ENCODE assay signal across 10 cellular contexts in genomic region chr4:7323872-7324650, GRCh38.
DNase-seq lines count a peak whose midpoint lies in the region; ATAC-seq and TF ChIP-seq lines count a peak whose summit lies in the region.
"Had no signal": no experiment of that assay in that cellular context is flagged by ENCODE, and none has a peak within 500 bp of the region (broad histone marks: within the 10 kb centered on the region; RNA-seq: fewer than 3 reads in every experiment).

No MANE protein-coding gene starts in this region.

- peaks cover 2 to 19% (median 9%) of the 10 kb centered on the region in 5 donors for H3K9me3 Mint-ChIP-seq in CD8-positive, alpha-beta memory T cell
- peaks cover 4% of the 10 kb centered on the region; the same call in 1 of the 3 replicates for H3K9me3 Mint-ChIP-seq in GM23338

- H3K4me1 ChIP-seq in CD8-positive, alpha-beta memory T cell (ENCODE audit: insufficient read depth, low read length): peaks cover 4% of the 10 kb centered on the region
- H3K4me1 ChIP-seq in GM23338 (ENCODE audit: insufficient read depth) (no peaks in the 10 kb centered on the region), iPS DF 6.9 (ENCODE audit: control insufficient read depth, insufficient read depth, low read length) (peaks cover 6% of the 10 kb centered on the region), HAP-1 (no peaks in the 10 kb centered on the region)

- in situ Hi-C loops in HAP-1 (cut with MboI; ENCODE audit: low sequenced_read_pairs): no loop called here

- H3K4me3 Mint-ChIP-seq in CD8-positive, alpha-beta memory T cell: peak overlapping the region; percentile 27 to 84 (median 66)
- no peak overlapping the region for H3K4me3 Mint-ChIP-seq in GM23338

- H3K27ac ChIP-seq in CD8-positive, alpha-beta memory T cell (ENCODE audit: low read depth, low read length): no peak overlapping the region
- no peak overlapping the region for H3K27ac ChIP-seq in GM23338 (ENCODE audit: low read depth)
- H3K27ac ChIP-seq in iPS DF 6.9 (ENCODE audit: low read length): no peak overlapping the region
- H3K27ac ChIP-seq: thyroid gland had no signal

- no peaks in the 10 kb centered on the region for H3K27me3 ChIP-seq in CD8-positive, alpha-beta memory T cell (ENCODE audit: insufficient read depth, low read length, poor library complexity, severe bottlenecking)
- no peaks in the 10 kb centered on the region for H3K27me3 ChIP-seq in GM23338 (ENCODE audit: insufficient read depth)
- H3K27me3 ChIP-seq in iPS DF 6.9 (ENCODE audit: control insufficient read depth, insufficient read depth, low read length): no peaks in the 10 kb centered on the region
- H3K27me3 ChIP-seq in HAP-1 (ENCODE audit: low read depth): peaks cover 3% of the 10 kb centered on the region; the same call in 1 of the 2 replicates
- H3K27me3 ChIP-seq: thyroid gland had no signal

- WGBS in iPS DF 6.9 (ENCODE audit: insufficient coverage, insufficient read length): no CpG with 5 or more reads among the region's 16 CpGs

- H4K20me1 ChIP-seq in GM23338 (replicated peaks; ENCODE audit: insufficient read depth): no peaks in the 10 kb centered on the region

- POLR2A ChIA-PET in CD8-positive, alpha-beta memory T cell (lab: Charles Lee): no interaction called here

- no peak overlapping the region for H2AFZ ChIP-seq in GM23338

- H3K9me3 ChIP-seq in CD8-positive, alpha-beta memory T cell (ENCODE audit: low read length): no peaks in the 10 kb centered on the region
- H3K9me3 ChIP-seq in iPS DF 6.9 (ENCODE audit: control insufficient read depth, insufficient read depth, low read length): no peaks in the 10 kb centered on the region
- H3K9me3 ChIP-seq in HAP-1: no peaks in the 10 kb centered on the region
- H3K9me3 ChIP-seq: thyroid gland had no signal

- H3K27ac Mint-ChIP-seq in CD8-positive, alpha-beta memory T cell: peak overlapping the region in 6 of 8 donors; percentile 47 to 91 (median 82)
- no peak overlapping the region for H3K27ac Mint-ChIP-seq in GM23338

- H3K9me2 ChIP-seq in GM23338 (ENCODE audit: insufficient read depth): peaks cover 4% of the 10 kb centered on the region; the same call in 1 of the 2 replicates

- no peak overlapping the region for H3K4me2 ChIP-seq in GM23338

- peaks cover 7 to 20% (median 12%) of the 10 kb centered on the region in 3 donors for H3K4me1 Mint-ChIP-seq in CD8-positive, alpha-beta memory T cell
- peaks cover 9% of the 10 kb centered on the region for H3K4me1 Mint-ChIP-seq in GM23338

- H3K4me3 ChIP-seq in CD8-positive, alpha-beta memory T cell (ENCODE audit: low read length): no peak overlapping the region
- H3K4me3 ChIP-seq in GM23338 (no peak overlapping the region), iPS DF 6.9 (ENCODE audit: low read length) (no peak overlapping the region), HAP-1 (no peak overlapping the region)
- H3K4me3 ChIP-seq: lung, thyroid gland had no signal

- H3K79me2 ChIP-seq in GM23338 (replicated peaks; ENCODE audit: insufficient read depth): no peaks in the 10 kb centered on the region

- peak in 1 of 2 experiments; percentile 20; a peak in 1 of 4 replicates for TF ChIP-seq CTCF in GM23338 (conservative IDR thresholded peaks at IDR 0.05; ENCODE audit: low read depth in 2 of 2)

- CTCF ChIA-PET in CD8-positive, alpha-beta memory T cell (lab: Charles Lee): no interaction called here

- H3K36me3 Mint-ChIP-seq in CD8-positive, alpha-beta memory T cell: no peaks in the 10 kb centered on the region
- peaks cover 2% of the 10 kb centered on the region; the same call in 2 of the 3 replicates for H3K36me3 Mint-ChIP-seq in GM23338 (ENCODE audit: low read depth)

- peaks cover 0 to 6% of the 10 kb centered on the region in 2 donors for H3K27me3 Mint-ChIP-seq in CD8-positive, alpha-beta memory T cell
- peaks cover 5% of the 10 kb centered on the region for H3K27me3 Mint-ChIP-seq in GM23338 (ENCODE audit: insufficient read depth, low read depth, poor library complexity)

- ATAC-seq in GM23338: peak; percentile 38
- ATAC-seq in GM18498 (IDR thresholded peaks at IDR 0.05; ENCODE audit: unreplicated experiment): no peak

- H3F3A ChIP-seq in GM23338 (replicated peaks; ENCODE audit: low read depth): no peaks in the 10 kb centered on the region

- no peaks in the 10 kb centered on the region for H3K36me3 ChIP-seq in CD8-positive, alpha-beta memory T cell (ENCODE audit: insufficient read depth, low read length)
- no peaks in the 10 kb centered on the region for H3K36me3 ChIP-seq in GM23338 (ENCODE audit: insufficient read depth)
- no peaks in the 10 kb centered on the region for H3K36me3 ChIP-seq in iPS DF 6.9 (ENCODE audit: control insufficient read depth, insufficient read depth, low read length)
- no peaks in the 10 kb centered on the region for H3K36me3 ChIP-seq in HAP-1 (replicated peaks)
- H3K36me3 ChIP-seq: thyroid gland had no signal

- DNase-seq in CD8-positive, alpha-beta memory T cell: peak in 3 of 5 donors; percentile 12 to 50 (median 14)
- DNase-seq in GM23338 (ENCODE audit: low spot score) (no peak), NCI-H69 (lab: John Stamatoyannopoulos, UW) (peak; percentile 97), iPS DF 6.9 (ENCODE audit: low read depth, low spot score) (peak; percentile 18), T-helper 9 cell (no peak), HAP-1 (ENCODE audit: low spot score in 2 of 2) (no peak)
- DNase-seq in stimulated activated CD4-positive, alpha-beta T cell treated with anti-CD3 and anti-CD28 coated beads, Interleukin-2, amount 100 ng/mL, for 24 hours: no peak

TF ChIP-seq in GM23338, 12 proteins besides CTCF, POLR2A, EP300 and RAD21 (continues in another document):
- TF ChIP-seq JUNB (IDR thresholded peaks at IDR 0.05; ENCODE audit: unreplicated experiment) (no peak), EZH2phosphoT487 (IDR thresholded peaks at IDR 0.05; ENCODE audit: unreplicated experiment) (no peak), NANOG (IDR thresholded peaks at IDR 0.05; ENCODE audit: borderline replicate concordance) (no peak), REST (IDR thresholded peaks at IDR 0.05; ENCODE audit: unreplicated experiment) (no peak), ZNF114 (CRISPR knock-in tag; IDR thresholded peaks at IDR 0.05) (no peak), EZH2 (IDR thresholded peaks at IDR 0.05; ENCODE audit: low read depth, unreplicated experiment) (no peak), POLR2AphosphoS5 (IDR thresholded peaks at IDR 0.05; ENCODE audit: low read depth) (no peak), ZNF331 (CRISPR knock-in tag; IDR thresholded peaks at IDR 0.05; ENCODE audit: low read depth) (no peak), STAT1 (IDR thresholded peaks at IDR 0.05; ENCODE audit: unreplicated experiment) (no peak)

Comparison
In these comparisons a context has a peak if more than half of its experiments do, and no peak if none do; other contexts are left out.
1. DNase-seq: peak in CD8-positive, alpha-beta memory T cell (3 of 5), NCI-H69 (single experiment) and iPS DF 6.9 (single experiment); none in GM23338 (single experiment), T-helper 9 cell (single experiment), stimulated activated CD4-positive, alpha-beta T cell treated with anti-CD3 and anti-CD28 coated beads, Interleukin-2, amount 100 ng/mL, for 24 hours (0 of 2) and HAP-1 (0 of 2).